8 cellular contexts compared by ENCODE assay signal in genomic region chr17:59620518-59621259, GRCh38. TPM values are rescaled to one million over a fixed set of nuclear protein-coding genes. Genes with fewer than 3 reads are reported as not detected.
DNase-seq lines count a peak whose midpoint lies in the region; ATAC-seq and TF ChIP-seq lines count a peak whose summit lies in the region.

No MANE protein-coding gene starts in this region.

- no peak for ATAC-seq in T-helper 17 cell

- DNase-seq in DMS 273 treated with DMSO at 0.1 percent for 48 hours (lab: John Stamatoyannopoulos, UW) (peak; percentile 15), T-helper 17 cell (peak in 2 of 3 donors; percentile 27 to 41), anterior cingulate cortex (lab: John Stamatoyannopoulos, UW) (peak in 36 of 58 donors; percentile 4 to 54 (median 12)), skeletal muscle cell (ENCODE audit: low read depth) (no peak), foreskin melanocyte (no peak), NCI-H1930 (lab: John Stamatoyannopoulos, UW) (no peak)

- H3K36me3 ChIP-seq in KMS-11 (ENCODE audit: insufficient read depth): no peaks in the 10 kb centered on the region

- peak overlapping the region; percentile 94; the same call in 1 of the 2 replicates for H3K27ac ChIP-seq in KMS-11

- peak overlapping the region; percentile 88 for H3K4me2 ChIP-seq in KMS-11

- no peak overlapping the region for H3K4me3 ChIP-seq in KMS-11 (IDR thresholded peaks at IDR 0.05; ENCODE audit: insufficient read depth, low read depth, low read length)
- peak overlapping the region; percentile 89 for H3K4me3 ChIP-seq in iPS-11a (ENCODE audit: low read depth, low read length)
- H3K4me3 ChIP-seq in skeletal muscle cell (ENCODE audit: low read depth, low read length): peak overlapping the region; percentile 99

- no peaks in the 10 kb centered on the region for H3K27me3 Mint-ChIP-seq in T-helper 17 cell

- H3K27me3 ChIP-seq in KMS-11 (ENCODE audit: insufficient read depth, low read depth): no peaks in the 10 kb centered on the region

- peak overlapping the region; percentile 99 for H3K27ac Mint-ChIP-seq in T-helper 17 cell

- no peaks in the 10 kb centered on the region for H3K36me3 Mint-ChIP-seq in T-helper 17 cell (ENCODE audit: low read depth)

- H3K4me1 ChIP-seq in KMS-11 (ENCODE audit: low read depth, poor library complexity, severe bottlenecking): peaks cover 63% of the 10 kb centered on the region

- H3K4me1 Mint-ChIP-seq in T-helper 17 cell: peaks cover 32% of the 10 kb centered on the region

- H2AFZ ChIP-seq in KMS-11 (ENCODE audit: low read depth): no peak overlapping the region

- no peak for TF ChIP-seq CTCF in KMS-11 (conservative IDR thresholded peaks at IDR 0.05; ENCODE audit: low read depth, low read length)

- H4K20me1 ChIP-seq in KMS-11 (ENCODE audit: insufficient read depth): peaks cover 44% of the 10 kb centered on the region

- peaks cover 66% of the 10 kb centered on the region for H3K79me2 ChIP-seq in KMS-11 (ENCODE audit: insufficient read depth, low read depth)

- H3K9ac ChIP-seq in KMS-11: peak overlapping the region; percentile 93; the same call in 1 of the 2 replicates

- no peaks in the 10 kb centered on the region for H3K9me3 ChIP-seq in T-helper 17 cell (ENCODE audit: control insufficient read depth, low read length, poor library complexity, severe bottlenecking)

- H3K4me3 Mint-ChIP-seq in T-helper 17 cell: peak overlapping the region; percentile 93

RNA-seq across cellular contexts. Expression of gene CLTC, which starts 1.0 kb away (rescaled TPM):
- 10 to 100 TPM; 87.7 to 89.3 TPM for total RNA-seq in T-helper 17 cell

RNA-seq across cellular contexts. Expression of gene DHX40, which starts 55.3 kb away (rescaled TPM):
- 10 to 100 TPM; 40.6 to 47.3 TPM for total RNA-seq in T-helper 17 cell

Comparison
In these comparisons a context has a peak if more than half of its experiments do, and no peak if none do; other contexts are left out.
1. DNase-seq: peak in DMS 273 treated with DMSO at 0.1 percent for 48 hours (single experiment), T-helper 17 cell (2 of 3) and anterior cingulate cortex (36 of 58); none in skeletal muscle cell (single experiment), foreskin melanocyte (single experiment) and NCI-H1930 (0 of 2).